Comparison of ENCODE assay signal across 21 cellular contexts in the genomic region with DNA sequence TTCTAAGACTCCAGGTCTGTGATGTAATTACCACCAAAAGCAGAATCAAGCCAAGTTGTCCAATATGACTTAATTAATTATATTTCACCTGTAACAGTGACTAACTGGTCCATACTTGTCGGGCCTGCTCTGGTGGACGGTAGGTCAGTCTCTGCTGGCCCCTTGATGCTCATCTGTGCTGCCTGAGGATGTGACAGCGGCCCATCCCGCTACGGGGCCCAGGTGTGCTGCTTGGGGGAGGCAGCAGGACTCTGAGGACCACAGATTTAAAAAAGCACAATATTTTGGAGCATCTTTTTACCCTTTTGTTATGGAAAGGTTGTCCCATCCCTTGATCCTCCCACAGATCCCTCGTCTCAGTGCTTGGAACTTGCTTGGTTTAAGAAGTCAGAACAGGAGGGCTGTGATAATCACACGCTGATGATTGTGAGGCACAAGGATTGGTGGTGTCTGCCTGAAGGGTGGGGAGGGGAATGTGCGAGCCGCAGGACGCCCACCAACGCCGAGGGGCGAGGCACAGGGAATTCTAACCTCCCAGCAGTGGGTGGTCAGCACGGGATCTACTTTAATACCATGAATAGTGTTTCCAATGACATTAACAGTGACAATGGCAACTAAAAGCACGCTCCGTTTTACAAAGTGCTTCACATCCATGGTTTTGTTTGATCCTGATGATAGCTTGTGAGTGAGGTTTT. TPM values are rescaled to one million over a fixed set of nuclear protein-coding genes. Genes with fewer than 3 reads are reported as not detected.
DNase-seq lines count a peak whose midpoint lies in the region; ATAC-seq and TF ChIP-seq lines count a peak whose summit lies in the region.
"Had no signal": no experiment of that assay in that cellular context is flagged by ENCODE, and none has a peak within 500 bp of the region (broad histone marks: within the 10 kb centered on the region; RNA-seq: fewer than 3 reads in every experiment).

No MANE protein-coding gene starts in this region.

- intact Hi-C loops in left ventricle myocardium superior (cut with micrococcal nuclease) (no loop called here), left ventricle myocardium inferior (cut with micrococcal nuclease) (no loop called here), posterior vena cava (cut with DNase I) (no loop called here), lower leg skin (cut with DNase I; ENCODE audit: low total_unique reads) (no loop called here)

- H3K27me3 Mint-ChIP-seq in nephron progenitor cell (ENCODE audit: low read depth, poor library complexity) = peaks cover 22% of the 10 kb centered on the region
- H3K27me3 Mint-ChIP-seq: CD4-positive, alpha-beta T cell had no signal

- no peak overlapping the region for H3K27ac ChIP-seq in left ventricle myocardium inferior (replicated peaks)
- H3K27ac ChIP-seq: A549; BLaER1 treated with 17β-estradiol and CSF1 and Interleukin-3, amounts not matched to agents 10 nM and 100 nM had no signal

- peaks cover 10% of the 10 kb centered on the region for H3K9me3 Mint-ChIP-seq in nephron progenitor cell
- H3K9me3 Mint-ChIP-seq: CD14-positive monocyte; CD4-positive, alpha-beta T cell; CD8-positive, alpha-beta memory T cell had no signal

- H3K27ac Mint-ChIP-seq in nephron progenitor cell = peak overlapping the region; percentile 51
- H3K27ac Mint-ChIP-seq: CD4-positive, alpha-beta T cell; CD8-positive, alpha-beta memory T cell; GM23338; H9 had no signal

- H3K4me3 Mint-ChIP-seq in nephron progenitor cell = no peak overlapping the region
- H3K4me3 Mint-ChIP-seq: CD14-positive monocyte; CD4-positive, alpha-beta T cell; CD8-positive, alpha-beta memory T cell; GM23338; H9 had no signal

- no peaks in the 10 kb centered on the region for H3K36me3 ChIP-seq in left ventricle myocardium inferior
- H3K36me3 ChIP-seq: BE2C; BLaER1 treated with 17β-estradiol and CSF1 and Interleukin-3, amounts not matched to agents 10 nM and 100 nM had no signal

- peaks cover 17% of the 10 kb centered on the region for H3K4me1 Mint-ChIP-seq in nephron progenitor cell
- H3K4me1 Mint-ChIP-seq: CD14-positive monocyte had no signal

- H3K4me1 ChIP-seq in left ventricle myocardium inferior = peaks cover 8% of the 10 kb centered on the region
- H3K4me1 ChIP-seq: BE2C had no signal

- H3K36me3 Mint-ChIP-seq in nephron progenitor cell (ENCODE audit: low read depth) = peaks cover 4% of the 10 kb centered on the region
- H3K36me3 Mint-ChIP-seq: CD14-positive monocyte; CD8-positive, alpha-beta memory T cell had no signal

- 76 to 87% methylated on average over 16 of the region's 16 CpGs for WGBS in lower leg skin, 2 donors

- no peaks in the 10 kb centered on the region for H3K9me3 ChIP-seq in left ventricle myocardium inferior (replicated peaks)
- H3K9me3 ChIP-seq: A549, BE2C had no signal

- no peak for TF ChIP-seq CTCF in left ventricle myocardium inferior (IDR thresholded peaks at IDR 0.05; ENCODE audit: borderline replicate concordance)
- TF ChIP-seq CTCF in nephron progenitor cell (IDR thresholded peaks at IDR 0.05) = no peak
- TF ChIP-seq CTCF in lower leg skin (IDR thresholded peaks at IDR 0.05) = no peak

- DNase-seq in left ventricle myocardium superior (peak; percentile 4), left ventricle myocardium inferior (no peak), nephron progenitor cell (no peak), posterior vena cava (ENCODE audit: low spot score) (peak; percentile 59), lower leg skin (ENCODE audit: low spot score in 2 of 2) (no peak)
- DNase-seq: 8988T; ACHN; AML-193; BE2C; CD4-positive, alpha-beta T cell; DMS 273 treated with DMSO at 0.1 percent for 48 hours; DND-41; H9 had no signal

- no peak overlapping the region for H3K4me3 ChIP-seq in left ventricle myocardium inferior
- no peak overlapping the region for H3K4me3 ChIP-seq in lower leg skin (ENCODE audit: low read depth, poor library complexity, severe bottlenecking)
- H3K4me3 ChIP-seq: A549; BLaER1 treated with 17β-estradiol and CSF1 and Interleukin-3, amounts not matched to agents 10 nM and 100 nM; GM23338 had no signal

- TF ChIP-seq POLR2A in lower leg skin (IDR thresholded peaks at IDR 0.05) = no peak

- ATAC-seq in left ventricle myocardium superior = no peak
- no peak for ATAC-seq in GM18502 (IDR thresholded peaks at IDR 0.05; ENCODE audit: poor library complexity, unreplicated experiment)
- ATAC-seq: A549, GM23338, HCT116 had no signal

- peaks cover 8% of the 10 kb centered on the region for H3K27me3 ChIP-seq in left ventricle myocardium inferior (ENCODE audit: low read depth)
- H3K27me3 ChIP-seq: BE2C; BLaER1 treated with 17β-estradiol and CSF1 and Interleukin-3, amounts not matched to agents 10 nM and 100 nM had no signal

RNA-seq across cellular contexts. Expression of a gene that starts 27.8 kb away (rescaled TPM):
- total RNA-seq in left ventricle myocardium superior (not detected), left ventricle myocardium inferior (0.08 TPM), posterior vena cava (not detected), lower leg skin (under 1 TPM in 1 of 4 donors, not detected in 3; 0.23 TPM)
- total RNA-seq: GM23338, H4, H9 had no signal

RNA-seq across cellular contexts. Expression of a gene that starts 33.2 kb away (rescaled TPM):
- total RNA-seq in left ventricle myocardium superior (6.6 TPM), left ventricle myocardium inferior (4.9 TPM), posterior vena cava (10 to 100 TPM; 12.6 to 25.6 TPM), lower leg skin (10 to 100 TPM; 18.1 to 31.9 (median 28.2) TPM)

Comparison
In these comparisons a context has a peak if more than half of its experiments do, and no peak if none do; other contexts are left out.
1. DNase-seq: peak in left ventricle myocardium superior (single experiment) and posterior vena cava (single experiment); none in left ventricle myocardium inferior (single experiment), nephron progenitor cell (single experiment) and lower leg skin (0 of 2).